8 cellular contexts compared by ENCODE assay signal in genomic region chr13:51148952-51149573, GRCh38. TPM values are rescaled to one million over a fixed set of nuclear protein-coding genes. Genes with fewer than 3 reads are reported as not detected.
DNase-seq lines count a peak whose midpoint lies in the region; ATAC-seq, FAIRE-seq and TF ChIP-seq lines count a peak whose summit lies in the region.

No MANE protein-coding gene starts in this region.

- TF ChIP-seq CTCF in BJ (IDR thresholded peaks at IDR 0.05; ENCODE audit: insufficient read depth, low read depth, low read length) = peak; percentile 64
- TF ChIP-seq CTCF in pancreas (IDR thresholded peaks at IDR 0.05) = peak in 3 of 4 donors; percentile 23 to 41 (median 27)

- 3 to 4% methylated on average over 4 of the region's 4 CpGs for WGBS in pancreas, 2 donors

- H3K4me3 ChIP-seq in BJ (ENCODE audit: low read depth, low read length) = no peak overlapping the region
- H3K4me3 ChIP-seq in pancreas = no peak overlapping the region

- no peak overlapping the region for H3K27ac ChIP-seq in pancreas

- POLR2A ChIA-PET in BJ (lab: Charles Lee) = interaction anchor here (0.5 kb wide), 1 partner anchor 464 kb away, joined by 4 read pairs; no protein-coding TSS in a partner anchor

- H3K36me3 ChIP-seq in BJ (ENCODE audit: control insufficient read depth, insufficient read depth, low read length) = no peaks in the 10 kb centered on the region
- H3K36me3 ChIP-seq in pancreas = no peaks in the 10 kb centered on the region

- H3K27me3 ChIP-seq in BJ (ENCODE audit: control insufficient read depth, insufficient read depth, low read length) (peaks cover 5% of the 10 kb centered on the region; the same call in 1 of the 2 replicates), pancreas (no peaks in the 10 kb centered on the region)

- ATAC-seq in SK-N-SH treated with all-trans-retinoic acid at 6 μM for 48 hours (peak; percentile 94), pancreas (peak in 3 of 4 donors; percentile 82 to 83 (median 82)), GM19328 (IDR thresholded peaks at IDR 0.05; ENCODE audit: unreplicated experiment) (no peak), HG02885 (IDR thresholded peaks at IDR 0.05; ENCODE audit: poor library complexity, unreplicated experiment) (no peak)

- intact Hi-C loops in pancreas (cut with DNase I) = loop anchor here in 1 of 3 donors (5.0 kb wide), 1 partner anchor 138 kb away; no protein-coding TSS in a partner anchor

- H3K4me1 ChIP-seq in pancreas = no peaks in the 10 kb centered on the region

- no peaks in the 10 kb centered on the region for H3K9me3 ChIP-seq in pancreas

- DNase-seq in BJ (ENCODE audit: low read depth) (no peak), HuH-7 (ENCODE audit: low spot score) (peak; percentile 21), globus pallidus (ENCODE audit: low spot score) (peak; percentile 75), pancreas (peak in 2 of 6 donors; percentile 16 to 49)
- DNase-seq in stimulated activated CD4-positive, alpha-beta T cell treated with anti-CD3 and anti-CD28 coated beads, Interleukin-2, amount 100 ng/mL, for 24 hours = no peak

- FAIRE-seq in pancreas (lab: Jason Lieb, UNC) = peak; percentile 45

- CTCF ChIA-PET in BJ (lab: Yijun Ruan, JAX) = interaction anchor here (0.6 to 8.0 kb wide), 13 partner anchors 9 to 979 kb away, joined by 3 to 74 read pairs (median 3); no protein-coding TSS in a partner anchor

TF ChIP-seq in SK-N-SH treated with all-trans-retinoic acid at 6 μM for 48 hours, 23 proteins besides CTCF, POLR2A, EP300 and RAD21:
- TF ChIP-seq CSDC2 (CRISPR knock-in tag; IDR thresholded peaks at IDR 0.05) (no peak), PPARA (CRISPR knock-in tag; IDR thresholded peaks at IDR 0.05; ENCODE audit: borderline replicate concordance) (no peak), ZFP3 (CRISPR knock-in tag; IDR thresholded peaks at IDR 0.05) (no peak), ISL1 (CRISPR knock-in tag; IDR thresholded peaks at IDR 0.05) (no peak), ESRRG (CRISPR knock-in tag; IDR thresholded peaks at IDR 0.05) (no peak), TOX (CRISPR knock-in tag; IDR thresholded peaks at IDR 0.05; ENCODE audit: borderline replicate concordance) (no peak), TCF4 (CRISPR knock-in tag; IDR thresholded peaks at IDR 0.05; ENCODE audit: borderline replicate concordance) (no peak)

RNA-seq across cellular contexts. Expression of gene C13orf42, which starts 38.0 kb away (rescaled TPM):
- polyA plus RNA-seq in BJ (2011; rRNA removed) = not detected in 2 replicates
- not detected in 2 replicates for polyA minus RNA-seq in BJ (2011; rRNA and poly(A)+ RNA removed)
- total RNA-seq in pancreas = not detected
- polyA plus RNA-seq in pancreas = not detected

Comparison
In these comparisons a context has a peak if more than half of its experiments do, and no peak if none do; other contexts are left out.
1. DNase-seq: peak in HuH-7 (single experiment) and globus pallidus (single experiment); none in BJ (single experiment) and stimulated activated CD4-positive, alpha-beta T cell treated with anti-CD3 and anti-CD28 coated beads, Interleukin-2, amount 100 ng/mL, for 24 hours (0 of 2).
2. ATAC-seq: peak in SK-N-SH treated with all-trans-retinoic acid at 6 μM for 48 hours (single experiment) and pancreas (3 of 4); none in GM19328 (single experiment) and HG02885 (single experiment).